Comparison of ENCODE assay signal across 21 cellular contexts in the genomic region with DNA sequence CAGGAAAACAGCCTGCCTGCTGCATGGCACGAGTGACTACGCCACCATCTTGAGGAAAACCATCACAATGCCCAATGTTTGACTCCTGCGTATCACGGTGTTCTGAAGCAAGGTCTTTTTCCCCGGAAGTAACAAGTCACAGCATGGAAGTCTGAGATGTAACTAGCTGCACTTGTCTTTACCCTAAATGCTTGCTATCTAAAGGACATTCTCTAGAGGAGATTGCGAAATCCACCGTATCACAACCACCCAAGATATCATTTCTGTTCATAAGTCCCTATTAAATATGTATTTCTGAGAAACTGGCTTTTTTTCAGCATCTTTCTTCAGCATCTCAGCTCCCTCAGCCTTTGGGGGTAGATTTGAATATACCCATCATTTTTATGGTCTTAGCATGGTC.
DNase-seq lines count a peak whose midpoint lies in the region; ATAC-seq, FAIRE-seq and TF ChIP-seq lines count a peak whose summit lies in the region.
"Had no signal": no experiment of that assay in that cellular context is flagged by ENCODE, and none has a peak within 500 bp of the region (broad histone marks: within the 10 kb centered on the region; RNA-seq: fewer than 3 reads in every experiment).

No MANE protein-coding gene starts in this region.

- H3K27me3 ChIP-seq in IMR-90 (ENCODE audit: control insufficient read depth, insufficient read depth, low read length), result no peaks in the 10 kb centered on the region
- H3K27me3 ChIP-seq: BLaER1 had no signal

- no peaks in the 10 kb centered on the region for H3K9me1 ChIP-seq in IMR-90 (ENCODE audit: insufficient read depth, low read length)

- H3K27ac ChIP-seq in A549, result no peak overlapping the region
- H3K27ac ChIP-seq in IMR-90 (ENCODE audit: insufficient read depth, low read length), result no peak overlapping the region
- H3K27ac ChIP-seq: BLaER1, C4-2B had no signal

- TF ChIP-seq POLR2A in A549 (IDR thresholded peaks at IDR 0.05; ENCODE audit: low read length), result no peak
- TF ChIP-seq POLR2A in IMR-90 (IDR thresholded peaks at IDR 0.05; ENCODE audit: low read depth, low read length), result no peak

- H4K5ac ChIP-seq in IMR-90 (ENCODE audit: low read depth, low read length), result no peak overlapping the region

- BruUV-seq in IMR-90 (replicated peaks; lab: Mats Ljungman, UMichigan), result no TSS peak

- POLR2A ChIA-PET in A549 (lab: Yijun Ruan, JAX) (no interaction called here), IMR-90 (lab: Charles Lee; ENCODE audit: unreplicated experiment) (no interaction called here)

- H2BK5ac ChIP-seq in IMR-90 (ENCODE audit: low read depth, low read length, poor library complexity, severe bottlenecking), result no peak overlapping the region

- no peak overlapping the region for H3K4ac ChIP-seq in IMR-90 (ENCODE audit: low read depth, low read length)

- H4K20me1 ChIP-seq in IMR-90 (ENCODE audit: insufficient read depth, low read length), result no peaks in the 10 kb centered on the region
- H4K20me1 ChIP-seq: BLaER1 had no signal

- no peak overlapping the region for H3K14ac ChIP-seq in IMR-90 (replicated peaks; ENCODE audit: low read depth, low read length)

- 73% methylated on average over 7 of the region's 7 CpGs for WGBS in A549 (ENCODE audit: missing lambda C conversion rate)
- WGBS in IMR-90 (ENCODE audit: extremely low coverage in 2 of 2, insufficient read length in 1 of 2), 2 experiments, result no CpG with 5 or more reads among the region's 7 CpGs

- DNase-seq in A549 (ENCODE audit: low read depth in 1 of 2, low spot score in 1 of 2), result no peak
- DNase-seq in IMR-90, result no peak
- peak; percentile 50 for DNase-seq in OCI-M1 (lab: John Stamatoyannopoulos, UW)
- no peak for DNase-seq in NK-92 treated with Interleukin-12 subunit alpha and Interleukin-12 subunit beta, amount 100 ng/mL, for 24 hours (lab: John Stamatoyannopoulos, UW)
- no peak for DNase-seq in COLO829 (ENCODE audit: low spot score)
- DNase-seq: CD4-positive, CD25-positive, alpha-beta regulatory T cell; CD8-positive, alpha-beta T cell; DMS 273 treated with DMSO at 0.1 percent for 48 hours; DMS79; EL; GDM1; HFFc6 had no signal

- H3K4me3 ChIP-seq in A549 (no peak overlapping the region), IMR-90 (ENCODE audit: insufficient read depth, low read depth, low read length) (no peak overlapping the region)
- H3K4me3 ChIP-seq: BLaER1, GM12878, GM23338, HAP-1 had no signal

- in situ Hi-C loops in IMR-90 (cut with MboI; ENCODE audit: low sequenced_read_pairs), result no loop called here

- H2BK120ac ChIP-seq in IMR-90 (ENCODE audit: low read depth, low read length), result no peak overlapping the region

- no peak for TF ChIP-seq RAD21 in A549 (conservative IDR thresholded peaks at IDR 0.05 in 1 of 2, IDR thresholded peaks at IDR 0.05 in 1 of 2)
- no peak for TF ChIP-seq RAD21 in IMR-90 (IDR thresholded peaks at IDR 0.05; ENCODE audit: low read length)

- no peak overlapping the region for H2AK9ac ChIP-seq in IMR-90 (replicated peaks; ENCODE audit: low read depth, low read length, poor library complexity)

- H3K23ac ChIP-seq in IMR-90 (ENCODE audit: low read depth, low read length), result no peak overlapping the region

- intact Hi-C loops in IMR-90 (cut with micrococcal nuclease), result no loop called here

- H3K4me2 ChIP-seq in A549 (no peak overlapping the region), IMR-90 (ENCODE audit: low read depth, low read length) (no peak overlapping the region)
- H3K4me2 ChIP-seq: BLaER1, GM23338 had no signal

- CTCF ChIA-PET in A549 (lab: Yijun Ruan, JAX) (no interaction called here), IMR-90 (lab: Yijun Ruan, JAX) (no interaction called here)

- no peak overlapping the region for H2AFZ ChIP-seq in IMR-90 (replicated peaks; ENCODE audit: low read length, poor library complexity)
- H2AFZ ChIP-seq: GM23338 had no signal

- no peaks in the 10 kb centered on the region for H3K9me3 ChIP-seq in A549
- peaks cover 4% of the 10 kb centered on the region; the same call in 1 of the 2 replicates for H3K9me3 ChIP-seq in IMR-90 (ENCODE audit: control insufficient read depth, insufficient read depth, low read length)
- H3K9me3 ChIP-seq: BLaER1, HAP-1 had no signal

- H4K91ac ChIP-seq in IMR-90 (ENCODE audit: insufficient read depth, low read depth, low read length), result no peak overlapping the region

- no peaks in the 10 kb centered on the region for H3K36me3 ChIP-seq in IMR-90 (ENCODE audit: control insufficient read depth, insufficient read depth, low read length)
- H3K36me3 ChIP-seq: BLaER1, HAP-1 had no signal

- no peaks in the 10 kb centered on the region for H3K79me1 ChIP-seq in IMR-90 (ENCODE audit: low read depth in 1 of 2, low read length in 2 of 2)

- H3K9ac ChIP-seq in IMR-90 (ENCODE audit: low read depth, low read length), result no peak overlapping the region
- H3K9ac ChIP-seq: BLaER1 had no signal

- H2AK5ac ChIP-seq in IMR-90 (ENCODE audit: low read depth, low read length), result no peak overlapping the region

- no peak overlapping the region for H3K18ac ChIP-seq in IMR-90 (ENCODE audit: low read depth, low read length)

- H4K8ac ChIP-seq in IMR-90 (ENCODE audit: low read depth in 2 of 2, low read length in 2 of 2), result no peak overlapping the region

- no peak overlapping the region for H3K56ac ChIP-seq in IMR-90 (ENCODE audit: extremely low read depth, insufficient read depth, low read length)

- no peak for ATAC-seq in A549
- no peak for ATAC-seq in IMR-90 (ENCODE audit: low read depth)
- ATAC-seq in GM21786 (IDR thresholded peaks at IDR 0.05; ENCODE audit: unreplicated experiment), result no peak
- ATAC-seq: CD8-positive, alpha-beta T cell; GM12878; GM23338 had no signal

- no peak overlapping the region for H2BK15ac ChIP-seq in IMR-90 (ENCODE audit: low read depth, low read length)

- TF ChIP-seq EP300 in A549 (IDR thresholded peaks at IDR 0.05), result no peak

- FAIRE-seq in A549 (lab: Jason Lieb, UNC), result no peak
- FAIRE-seq: D721Med, GM12878, GM19239, H54 had no signal

- dilution Hi-C loops in IMR-90 (cut with HindIII; ENCODE audit: low sequenced_read_pairs, unreplicated experiment), result no loop called here

- H2BK20ac ChIP-seq in IMR-90 (ENCODE audit: low read depth, low read length), result no peak overlapping the region

- H3K4me1 ChIP-seq in A549 (no peaks in the 10 kb centered on the region), IMR-90 (ENCODE audit: control insufficient read depth, insufficient read depth, low read length) (no peaks in the 10 kb centered on the region)
- H3K4me1 ChIP-seq: BLaER1, HAP-1 had no signal

- TF ChIP-seq CTCF in A549 (IDR thresholded peaks at IDR 0.05) (no peak), IMR-90 (conservative IDR thresholded peaks at IDR 0.05; ENCODE audit: low read depth, low read length) (no peak)

TF ChIP-seq in A549, 52 proteins besides CTCF, POLR2A, EP300 and RAD21:
- TF ChIP-seq RARB (CRISPR knock-in tag; IDR thresholded peaks at IDR 0.05) (no peak), CEBPB (IDR thresholded peaks at IDR 0.05) (peak; percentile 61 to 73; a peak in 3 of 4 replicates), REST (IDR thresholded peaks at IDR 0.05) (no peak)

TF ChIP-seq in IMR-90, 13 proteins besides CTCF, POLR2A, EP300 and RAD21:
- TF ChIP-seq CEBPB (IDR thresholded peaks at IDR 0.05; ENCODE audit: low read depth, low read length) (peak; percentile 78), SMC3 (IDR thresholded peaks at IDR 0.05; ENCODE audit: low read depth, low read length) (no peak), CHD1 (IDR thresholded peaks at IDR 0.05; ENCODE audit: low read depth, low read length) (no peak)
